ENCODE assay signal across 27 cellular contexts in the genomic region with DNA sequence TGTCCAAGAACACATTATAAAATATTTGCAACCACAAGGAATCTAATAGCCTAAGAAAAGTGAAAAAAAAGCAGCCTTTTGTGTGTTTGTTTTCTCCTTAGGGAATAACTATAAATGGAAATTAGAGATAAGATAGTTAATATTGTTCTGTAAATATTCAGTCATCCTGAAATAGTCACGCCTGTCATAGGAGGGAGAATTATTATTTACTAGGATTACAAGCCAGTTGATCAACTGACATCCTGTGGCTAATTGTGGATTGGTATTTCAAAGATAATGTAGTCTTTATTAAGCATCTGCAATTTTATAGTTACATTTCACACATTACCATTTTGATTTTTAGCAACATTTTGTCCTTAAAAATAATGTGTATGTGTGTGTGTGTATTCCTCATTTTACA.
"Had no signal": no experiment of that assay in that cellular context is flagged by ENCODE, and none has a peak within 500 bp of the region (broad histone marks: within the 10 kb centered on the region; RNA-seq: fewer than 3 reads in every experiment).

No MANE protein-coding gene starts in this region.

- H3K27ac ChIP-seq: ascending aorta, cardiac muscle cell, Peyer's patch, SK-N-MC had no signal

- H3K9me3 ChIP-seq: ascending aorta, Peyer's patch had no signal

- FAIRE-seq: K562 had no signal

- H3K4me3 ChIP-seq: ascending aorta, cardiac muscle cell, K562, Peyer's patch, SK-N-MC had no signal

- H3K4me1 ChIP-seq: ascending aorta, Peyer's patch had no signal

- H3K27me3 ChIP-seq: ascending aorta, cardiac muscle cell, Peyer's patch had no signal

- H3K36me3 ChIP-seq: ascending aorta, cardiac muscle cell, Peyer's patch had no signal

- ATAC-seq: activated CD8-positive, alpha-beta T cell treated with anti-CD3 and anti-CD28 coated beads for 36 hours; K562; PC-3 had no signal

- DNase-seq: activated B cell treated with CpG ODN at 0.5 μM for 24 hours; activated CD4-positive, alpha-beta T cell treated with anti-CD3 and anti-CD28 coated beads for 48 hours; activated CD4-positive, alpha-beta T cell treated with anti-CD3 and anti-CD28 coated beads, Interleukin-2, amount 50 U/mL, for 4 hours; activated CD4-positive, CD25-positive, alpha-beta regulatory T cell treated with anti-CD3 and anti-CD28 coated beads, Interleukin-2, amount 50 U/mL, for 72 hours; activated CD8-positive, alpha-beta T cell treated with anti-CD3 and anti-CD28 coated beads for 36 hours; activated gamma-delta T cell; activated naive CD4-positive, alpha-beta T cell treated with Interleukin-2 at 50 U/mL for 16 hours; activated naive CD8-positive, alpha-beta T cell treated with anti-CD3 and anti-CD28 coated beads, Interleukin-2, amount 10 ng/mL, durations not matched to agents 7 days and 5 days; activated T-cell treated with anti-CD3 and anti-CD28 coated beads, Interleukin-2, amount 50 U/mL, for 24 hours; amygdala; NCI-H1092 treated with DMSO at 0.1 percent for 48 hours; NCI-H1417 treated with DMSO at 0.1 percent for 48 hours; NCI-H187 treated with DMSO at 0.1 percent for 48 hours; NCI-H2081; NCI-H2171 treated with DMSO at 0.1 percent for 48 hours; NCI-H2227 treated with DMSO at 0.1 percent for 48 hours; NCI-H446; NCI-H510A treated with DMSO at 0.1 percent for 48 hours; NCI-H748 treated with DMSO at 0.1 percent for 48 hours; NK-92 treated with Interleukin-12 subunit alpha and Interleukin-12 subunit beta, amount 100 ng/mL, for 24 hours; PC-3; Peyer's patch; RPMI8226 had no signal
